8 cellular contexts compared by ENCODE assay signal in genomic region chr17:62065611-62066468, GRCh38. TPM values are rescaled to one million over a fixed set of nuclear protein-coding genes. Genes with fewer than 3 reads are reported as not detected.
A peak's percentile ranks its signal among the peaks of the same experiment; 100 is the strongest.
DNase-seq lines count a peak whose midpoint lies in the region; ATAC-seq and TF ChIP-seq lines count a peak whose summit lies in the region.

No MANE protein-coding gene starts in this region.

- peak overlapping the region; percentile 96 for H3K4me3 ChIP-seq in mucosa of descending colon

- ATAC-seq in GM21576 (IDR thresholded peaks at IDR 0.05; ENCODE audit: unreplicated experiment) = peak; percentile 88
- ATAC-seq in mucosa of descending colon = peak; percentile 98

- peak; percentile 92 for TF ChIP-seq CTCF in mucosa of descending colon (IDR thresholded peaks at IDR 0.05)

- intact Hi-C loops in mucosa of descending colon (cut with DNase I, micrococcal nuclease) = no loop called here

- H3K9me3 ChIP-seq in mucosa of descending colon = no peaks in the 10 kb centered on the region

- no peaks in the 10 kb centered on the region for H3K36me3 ChIP-seq in mucosa of descending colon (ENCODE audit: low read depth)

- peak; percentile 71 for TF ChIP-seq RAD21 in Ishikawa (IDR thresholded peaks at IDR 0.05; ENCODE audit: low read depth)

- no peak for TF ChIP-seq EP300 in Ishikawa (IDR thresholded peaks at IDR 0.05; ENCODE audit: borderline replicate concordance)

- DNase-seq in DMS53 (lab: John Stamatoyannopoulos, UW) (peak; percentile 97), OCI-M1 (lab: John Stamatoyannopoulos, UW) (peak; percentile 98), activated T-cell treated with anti-CD3 and anti-CD28 coated beads for 48 hours (ENCODE audit: low read depth) (peak; percentile 98), epithelial cell of prostate (ENCODE audit: low read depth, low spot score) (peak; percentile 83), mucosa of descending colon (peak; percentile 98 to 99 (median 99))
- DNase-seq in stimulated activated CD8-positive, alpha-beta memory T cell treated with anti-CD3 and anti-CD28 coated beads, Interleukin-4, amount 100 ng/mL, for 1 hour (ENCODE audit: low read depth in 2 of 2, low spot score in 1 of 2) = peak; percentile 96 to 98

- peak overlapping the region; percentile 94 for H3K27ac ChIP-seq in epithelial cell of prostate

- peaks cover 24% of the 10 kb centered on the region for H3K4me1 ChIP-seq in mucosa of descending colon (ENCODE audit: low read depth)

TF ChIP-seq in Ishikawa, 13 proteins besides CTCF, POLR2A, EP300 and RAD21:
- TF ChIP-seq REST (IDR thresholded peaks at IDR 0.05; ENCODE audit: low read depth) = no peak
- no peak for TF ChIP-seq CREB1 (IDR thresholded peaks at IDR 0.05; ENCODE audit: low read depth)
- peak; percentile 100 for TF ChIP-seq USF1 (IDR thresholded peaks at IDR 0.05)
- TF ChIP-seq YY1 (IDR thresholded peaks at IDR 0.05; ENCODE audit: low read depth) = peak; percentile 92
- TF ChIP-seq ZBTB7A (IDR thresholded peaks at IDR 0.05; ENCODE audit: low read depth) = 0 out of 2 replicates have a peak, but pooled peaks have one; percentile 62
- 0 out of 2 replicates have a peak, but pooled peaks have one; percentile 28 for TF ChIP-seq FOXM1 (IDR thresholded peaks at IDR 0.05; ENCODE audit: borderline replicate concordance, low read depth)
- TF ChIP-seq TAF1 (IDR thresholded peaks at IDR 0.05; ENCODE audit: low read depth) = peak; percentile 76
- TF ChIP-seq NFIC (IDR thresholded peaks at IDR 0.05) = 0 out of 2 replicates have a peak, but pooled peaks have one; percentile 20
- TF ChIP-seq EGR1 (IDR thresholded peaks at IDR 0.05) = peak; percentile 46; the same call in 1 of the 2 replicates
- no peak; the same call in 1 of the 2 replicates for TF ChIP-seq TCF12 (IDR thresholded peaks at IDR 0.05; ENCODE audit: low read depth)
- peak; percentile 66 for TF ChIP-seq MAX (IDR thresholded peaks at IDR 0.05)
TF ChIP-seq in Ishikawa: peak in this region for 8.

RNA-seq across cellular contexts. Expression of gene MED13, which starts 0.8 kb away (rescaled TPM):
- 100 to 1,000 TPM in 1 of 3 donors, 10 to 100 TPM in 2; 71.1 to 104 (median 82.4) TPM for total RNA-seq in mucosa of descending colon

Comparison
In these comparisons a context has a peak if more than half of its experiments do, and no peak if none do; other contexts are left out.
1. Peak in every context shown above with its lines: DNase-seq, ATAC-seq, H3K4me3 ChIP-seq and H3K27ac ChIP-seq.